8 cellular contexts compared by ENCODE assay signal in genomic region chr11:119334173-119334930, GRCh38. TPM values are rescaled to one million over a fixed set of nuclear protein-coding genes. Genes with fewer than 3 reads are reported as not detected.
A peak's percentile ranks its signal among the peaks of the same experiment; 100 is the strongest.
DNase-seq lines count a peak whose midpoint lies in the region; ATAC-seq and TF ChIP-seq lines count a peak whose summit lies in the region.

RNF26 (plus strand) TSS chr11:119334527; CDS start chr11:119335123, 596 bp downstream.

- peak within 1 kb of the TSS; percentile 89 to 94 for H3K4me3 ChIP-seq in esophagus (ENCODE audit: low read depth in 1 of 2, low read length in 2 of 2)
- peak within 1 kb of the TSS; percentile 37 for H3K4me3 ChIP-seq in mucosa of stomach (ENCODE audit: low read length)

- 0 to 1% methylated on average over 45 to 54 of the region's 54 CpGs for WGBS in esophagus, 2 donors

- H3K27me3 Mint-ChIP-seq in activated T-cell treated with anti-CD3 and anti-CD28 coated beads, Interleukin-2, amount 50 U/mL, for 4 hours (ENCODE audit: low read depth), result peaks cover 14% of the 10 kb centered on the region

- in situ Hi-C loops in KBM-7 (cut with MboI; ENCODE audit: low pct_unique_long_range_greater_than_20kb, low sequenced_read_pairs), result no loop called here

- H3K27ac ChIP-seq in esophagus (ENCODE audit: low read depth in 2 of 2, low read length in 1 of 2), result peak within 1 kb of the TSS; percentile 70 to 83

- no peaks in the 10 kb centered on the region for H3K9me3 Mint-ChIP-seq in activated T-cell treated with anti-CD3 and anti-CD28 coated beads, Interleukin-2, amount 50 U/mL, for 4 hours

- H3K4me1 Mint-ChIP-seq in activated T-cell treated with anti-CD3 and anti-CD28 coated beads, Interleukin-2, amount 50 U/mL, for 4 hours (ENCODE audit: low read depth), result peaks cover 34% of the 10 kb centered on the region

- peaks cover 2% of the 10 kb centered on the region for H3K36me3 Mint-ChIP-seq in activated T-cell treated with anti-CD3 and anti-CD28 coated beads, Interleukin-2, amount 50 U/mL, for 4 hours (ENCODE audit: insufficient read depth)

- peak; percentile 94 for DNase-seq in DMS153 treated with DMSO at 0.1 percent for 48 hours (lab: John Stamatoyannopoulos, UW; ENCODE audit: unreplicated experiment)
- DNase-seq in KBM-7, result peak; percentile 98
- DNase-seq in activated T-cell treated with anti-CD3 and anti-CD28 coated beads, Interleukin-2, amount 50 U/mL, for 4 hours, result peak; percentile 91
- DNase-seq in stimulated activated CD8-positive, alpha-beta memory T cell treated with anti-CD3 and anti-CD28 coated beads, Interleukin-7, amount 100 ng/mL, for 1 hour (ENCODE audit: low read depth in 2 of 2), result peak; percentile 82 to 87

- no peaks in the 10 kb centered on the region for H3K9me3 ChIP-seq in esophagus (ENCODE audit: control insufficient read depth in 2 of 2, insufficient read depth in 1 of 2, low read depth in 1 of 2, low read length in 1 of 2)
- no peaks in the 10 kb centered on the region for H3K9me3 ChIP-seq in mucosa of stomach (ENCODE audit: control insufficient read depth, low read length)

- H3K4me1 ChIP-seq in esophagus (ENCODE audit: control insufficient read depth in 2 of 2, insufficient read depth in 2 of 2, low read length in 1 of 2) (peaks cover 11 to 22% of the 10 kb centered on the region in 2 donors), mucosa of stomach (ENCODE audit: control insufficient read depth, insufficient read depth, low read length) (peaks cover 25% of the 10 kb centered on the region)

- peaks cover 0 to 9% of the 10 kb centered on the region in 2 donors for H3K36me3 ChIP-seq in esophagus (ENCODE audit: control insufficient read depth in 2 of 2, insufficient read depth in 2 of 2, low read length in 1 of 2)
- H3K36me3 ChIP-seq in mucosa of stomach (ENCODE audit: control insufficient read depth, insufficient read depth, low read length), result no peaks in the 10 kb centered on the region

- H3K4me3 Mint-ChIP-seq in activated T-cell treated with anti-CD3 and anti-CD28 coated beads, Interleukin-2, amount 50 U/mL, for 4 hours, result peak within 1 kb of the TSS; percentile 99

- H3K27me3 ChIP-seq in esophagus (ENCODE audit: control insufficient read depth in 1 of 2, insufficient read depth in 2 of 2, low read length in 2 of 2), result no peaks in the 10 kb centered on the region
- peaks cover 10% of the 10 kb centered on the region for H3K27me3 ChIP-seq in mucosa of stomach (ENCODE audit: control insufficient read depth, insufficient read depth, low read length)

- peak within 1 kb of the TSS; percentile 83 for H3K9ac ChIP-seq in mucosa of stomach (ENCODE audit: low read length)

- ATAC-seq in GM21717 (IDR thresholded peaks at IDR 0.05; ENCODE audit: unreplicated experiment), result peak; percentile 91
- ATAC-seq in activated T-cell treated with anti-CD3 and anti-CD28 coated beads, Interleukin-2, amount 50 U/mL, for 4 hours, result peak; percentile 95 to 96

TF ChIP-seq in PFSK-1, 5 proteins besides CTCF, POLR2A, EP300 and RAD21:
- peak; percentile 83 for TF ChIP-seq POLR2AphosphoS5 (IDR thresholded peaks at IDR 0.05; ENCODE audit: low read depth, low read length)
- no peak for TF ChIP-seq SIN3A (IDR thresholded peaks at IDR 0.05; ENCODE audit: borderline replicate concordance, insufficient read depth, low read length)
- peak; percentile 92 for TF ChIP-seq TAF1 (IDR thresholded peaks at IDR 0.05; ENCODE audit: borderline replicate concordance, insufficient read depth, low read length)
- peak; percentile 8 for TF ChIP-seq FOXP2 (optimal IDR thresholded peaks at IDR 0.05; ENCODE audit: borderline replicate concordance, extremely low read depth, extremely low read length, insufficient read depth)
- TF ChIP-seq REST (IDR thresholded peaks at IDR 0.05; ENCODE audit: insufficient read depth in 1 of 2, low read depth in 2 of 2, low read length in 2 of 2), result 0 out of 4 replicates have a peak, but pooled peaks of 1 of the 2 experiments have one; percentile 28

RNA-seq across cellular contexts. Expression of gene RNF26, which starts in this region (rescaled TPM):
- 35.2 TPM for polyA plus RNA-seq in PFSK-1 (2012; ENCODE audit: insufficient read length, low read depth)
- 10 to 100 TPM; 18.6 to 20.7 (median 18.9) TPM for total RNA-seq in activated T-cell treated with anti-CD3 and anti-CD28 coated beads, Interleukin-2, amount 50 U/mL, for 4 hours
- 10 to 100 TPM in 1 of 2 donors, 1 to 10 TPM in 1; 7.4 to 16.2 TPM for polyA plus RNA-seq in esophagus

Comparison
In these comparisons a context has a peak if more than half of its experiments do, and no peak if none do; other contexts are left out.
1. Peak in every context shown above with its lines: DNase-seq, ATAC-seq, H3K4me3 ChIP-seq and H3K27ac ChIP-seq.